ENCODE assay signal across 1 cellular context in genomic region chr2:120898496-120898895, GRCh38.
TF ChIP-seq lines count a peak whose summit lies in the region.

No MANE protein-coding gene starts in this region.

TF ChIP-seq in WTC11, 78 proteins besides CTCF, POLR2A, EP300 and RAD21 (continued from another document):
- TF ChIP-seq AR (CRISPR knock-in tag; IDR thresholded peaks at IDR 0.05) (no peak), ZNF425 (CRISPR knock-in tag; conservative IDR thresholded peaks at IDR 0.05) (no peak), NFATC4 (CRISPR knock-in tag; IDR thresholded peaks at IDR 0.05) (no peak), SMAD4 (CRISPR knock-in tag; IDR thresholded peaks at IDR 0.05) (no peak), ZNF121 (CRISPR knock-in tag; IDR thresholded peaks at IDR 0.05) (no peak), OVOL2 (CRISPR knock-in tag; IDR thresholded peaks at IDR 0.05; ENCODE audit: borderline replicate concordance) (no peak), NR2C2 (CRISPR knock-in tag; IDR thresholded peaks at IDR 0.05) (no peak), FOXJ3 (CRISPR knock-in tag; IDR thresholded peaks at IDR 0.05; ENCODE audit: borderline replicate concordance) (no peak), AFF4 (CRISPR knock-in tag; IDR thresholded peaks at IDR 0.05; ENCODE audit: borderline replicate concordance) (no peak)
